In genomic region chr16:67271446-67271845, GRCh38 we compare ENCODE assay signal across 25 cellular contexts. TPM values are rescaled to one million over a fixed set of nuclear protein-coding genes. Genes with fewer than 3 reads are reported as not detected.
DNase-seq lines count a peak whose midpoint lies in the region; ATAC-seq, FAIRE-seq and TF ChIP-seq lines count a peak whose summit lies in the region.
"Had no signal": no experiment of that assay in that cellular context is flagged by ENCODE, and none has a peak within 500 bp of the region (broad histone marks: within the 10 kb centered on the region; RNA-seq: fewer than 3 reads in every experiment).

No MANE protein-coding gene starts in this region.

- H3K4me1 Mint-ChIP-seq in naive thymus-derived CD4-positive, alpha-beta T cell: peaks cover 2 to 7% (median 4%) of the 10 kb centered on the region in 7 donors

- H3K4me3 ChIP-seq in HepG2 (replicated peaks in 1 of 3; ENCODE audit: insufficient read depth in 1 of 3, low read depth in 2 of 3, low read length in 3 of 3): no peak overlapping the region
- no peak overlapping the region for H3K4me3 ChIP-seq in right lobe of liver
- no peak overlapping the region for H3K4me3 ChIP-seq in RWPE2 (ENCODE audit: severe bottlenecking)
- H3K4me3 ChIP-seq in mucosa of descending colon: no peak overlapping the region
- H3K4me3 ChIP-seq in spleen: no peak overlapping the region
- no peak overlapping the region for H3K4me3 ChIP-seq in naive thymus-derived CD4-positive, alpha-beta T cell (ENCODE audit: low read length)
- H3K4me3 ChIP-seq: BLaER1, GM12878, HAP-1 had no signal

- DNase-seq in HepG2 (ENCODE audit: low spot score) (no peak), right lobe of liver (no peak), RWPE2 (ENCODE audit: low spot score) (peak; percentile 34), mucosa of descending colon (peak in 2 of 3 donors; percentile 18 to 26), spleen (peak; percentile 52), GDM1 (lab: John Stamatoyannopoulos, UW) (no peak)
- DNase-seq in naive thymus-derived CD4-positive, alpha-beta T cell: no peak
- DNase-seq: CD4-positive, alpha-beta T cell; DMS53; GOT3; HFFc6; Kasumi-1; NCI-H1092 treated with DMSO at 0.1 percent for 48 hours; NCI-H1436 treated with DMSO at 0.1 percent for 48 hours; NCI-H187 treated with DMSO at 0.1 percent for 48 hours; NCI-H524; NCI-H748 treated with DMSO at 0.1 percent for 48 hours; SHP77 treated with DMSO at 0.1 percent for 48 hours had no signal

- TF ChIP-seq CTCF in HepG2 (CRISPR knock-in tag; IDR thresholded peaks at IDR 0.05) (no peak), right lobe of liver (IDR thresholded peaks at IDR 0.05) (no peak), RWPE2 (IDR thresholded peaks at IDR 0.05; ENCODE audit: poor library complexity, severe bottlenecking) (no peak), mucosa of descending colon (IDR thresholded peaks at IDR 0.05) (no peak), spleen (IDR thresholded peaks at IDR 0.05 in 8 of 11, conservative IDR thresholded peaks at IDR 0.05 in 3 of 11) (no peak)

- H3K27ac Mint-ChIP-seq in naive thymus-derived CD4-positive, alpha-beta T cell: no peak overlapping the region
- H3K27ac Mint-ChIP-seq: CD4-positive, alpha-beta T cell; HFFc6 had no signal

- H3K36me3 Mint-ChIP-seq in naive thymus-derived CD4-positive, alpha-beta T cell: peaks cover 0 to 6% (median 4%) of the 10 kb centered on the region in 5 donors

- H3K27me3 ChIP-seq in HepG2 (ENCODE audit: control insufficient read depth in 1 of 2, insufficient read depth in 2 of 2, low read length in 2 of 2) (peaks cover 0 to 2% of the 10 kb centered on the region in 2 experiments; a peak in 1 of 5 replicates), right lobe of liver (no peaks in the 10 kb centered on the region), RWPE2 (ENCODE audit: insufficient read depth, poor library complexity, severe bottlenecking) (no peaks in the 10 kb centered on the region), spleen (replicated peaks in 1 of 7) (no peaks in the 10 kb centered on the region)
- no peaks in the 10 kb centered on the region for H3K27me3 ChIP-seq in naive thymus-derived CD4-positive, alpha-beta T cell (ENCODE audit: control insufficient read depth in 2 of 2, insufficient read depth in 2 of 2, low read length in 2 of 2)
- H3K27me3 ChIP-seq: BLaER1 had no signal

- no peaks in the 10 kb centered on the region for H3K79me2 ChIP-seq in HepG2 (ENCODE audit: insufficient read depth, low read length)

- H3K36me3 ChIP-seq in HepG2 (replicated peaks in 1 of 2; ENCODE audit: control insufficient read depth in 1 of 2, insufficient read depth in 2 of 2, low read length in 2 of 2) (peaks cover 1 to 6% of the 10 kb centered on the region in 2 experiments; a peak in 2 of 5 replicates), right lobe of liver (no peaks in the 10 kb centered on the region), RWPE2 (ENCODE audit: low read depth) (peaks cover 18% of the 10 kb centered on the region), mucosa of descending colon (ENCODE audit: low read depth) (no peaks in the 10 kb centered on the region), spleen (peaks cover 0 to 34% (median 0%) of the 10 kb centered on the region in 6 donors)
- peaks cover 0 to 2% (median 0%) of the 10 kb centered on the region in 3 experiments for H3K36me3 ChIP-seq in naive thymus-derived CD4-positive, alpha-beta T cell (ENCODE audit: control insufficient read depth in 2 of 3, insufficient read depth in 3 of 3, low read length in 3 of 3)

- 67% methylated on average over 4 of the region's 4 CpGs for WGBS in HepG2 (ENCODE audit: low lambda C conversion rate)
- WGBS in right lobe of liver (ENCODE audit: insufficient coverage, low coverage, low lambda C conversion rate, missing lambda C conversion rate): no CpG with 5 or more reads among the region's 4 CpGs
- WGBS in spleen, 5 donors: 90 to 98% (median 94%) methylated on average over 4 of the region's 4 CpGs

- no peak overlapping the region for H2AFZ ChIP-seq in HepG2 (ENCODE audit: low read length)

- no peaks in the 10 kb centered on the region for H3K4me1 ChIP-seq in HepG2 (ENCODE audit: insufficient read depth, low read length)
- no peaks in the 10 kb centered on the region for H3K4me1 ChIP-seq in right lobe of liver
- H3K4me1 ChIP-seq in RWPE2 (ENCODE audit: insufficient read depth, poor library complexity, severe bottlenecking): peaks cover 2% of the 10 kb centered on the region
- H3K4me1 ChIP-seq in mucosa of descending colon (ENCODE audit: low read depth): no peaks in the 10 kb centered on the region
- peaks cover 0 to 21% (median 5%) of the 10 kb centered on the region in 6 donors for H3K4me1 ChIP-seq in spleen
- no peaks in the 10 kb centered on the region for H3K4me1 ChIP-seq in naive thymus-derived CD4-positive, alpha-beta T cell (ENCODE audit: control insufficient read depth in 2 of 2, insufficient read depth in 2 of 2, low read length in 2 of 2)
- H3K4me1 ChIP-seq: BLaER1, HAP-1 had no signal

- no peak overlapping the region for H3K9ac ChIP-seq in HepG2 (ENCODE audit: insufficient read depth, low read depth, low read length)
- H3K9ac ChIP-seq: BLaER1 had no signal

- BruUV-seq in HepG2 (replicated peaks; lab: Mats Ljungman, UMichigan): no TSS peak

- no peak for TF ChIP-seq EP300 in HepG2 (IDR thresholded peaks at IDR 0.05; ENCODE audit: low read depth in 2 of 2, low read length in 2 of 2)
- TF ChIP-seq EP300 in HepG2 (CRISPR knock-in tag; IDR thresholded peaks at IDR 0.05; ENCODE audit: borderline replicate concordance): no peak

- H3K9me3 ChIP-seq in HepG2 (ENCODE audit: low read length): no peaks in the 10 kb centered on the region
- no peaks in the 10 kb centered on the region for H3K9me3 ChIP-seq in right lobe of liver
- H3K9me3 ChIP-seq in RWPE2 (ENCODE audit: severe bottlenecking): no peaks in the 10 kb centered on the region
- H3K9me3 ChIP-seq in mucosa of descending colon: no peaks in the 10 kb centered on the region
- no peaks in the 10 kb centered on the region for H3K9me3 ChIP-seq in spleen
- no peaks in the 10 kb centered on the region for H3K9me3 ChIP-seq in naive thymus-derived CD4-positive, alpha-beta T cell (ENCODE audit: control insufficient read depth in 2 of 3, low read length in 3 of 3)
- H3K9me3 ChIP-seq: BLaER1, HAP-1 had no signal

- no peak for FAIRE-seq in HepG2 (lab: Jason Lieb, UNC)
- FAIRE-seq: GM12878 had no signal

- TF ChIP-seq POLR2A in HepG2 (IDR thresholded peaks at IDR 0.05; ENCODE audit: insufficient read depth in 1 of 2, low read depth in 2 of 2, low read length in 2 of 2) (no peak), right lobe of liver (IDR thresholded peaks at IDR 0.05) (no peak), spleen (IDR thresholded peaks at IDR 0.05) (no peak)

- intact Hi-C loops in HepG2 (cut with micrococcal nuclease; ENCODE audit: unreplicated experiment): no loop called here
- intact Hi-C loops in right lobe of liver (cut with DNase I): no loop called here
- intact Hi-C loops in mucosa of descending colon (cut with DNase I, micrococcal nuclease): no loop called here
- intact Hi-C loops in spleen (cut with DNase I; ENCODE audit: low total_unique reads): no loop called here
- intact Hi-C loops in naive thymus-derived CD4-positive, alpha-beta T cell (cut with micrococcal nuclease): loop anchor here in 1 of 2 donors (10.0 kb wide), 1 partner anchor 193 kb away; no protein-coding TSS in a partner anchor

- H3K27ac ChIP-seq in HepG2 (ENCODE audit: extremely low read length, insufficient read depth, low read length): no peak overlapping the region
- no peak overlapping the region for H3K27ac ChIP-seq in right lobe of liver
- no peak overlapping the region for H3K27ac ChIP-seq in RWPE2 (ENCODE audit: poor library complexity, severe bottlenecking)
- peak overlapping the region in 1 of 8 donors; percentile 27 for H3K27ac ChIP-seq in spleen
- H3K27ac ChIP-seq in naive thymus-derived CD4-positive, alpha-beta T cell (ENCODE audit: low read depth, low read length): no peak overlapping the region
- H3K27ac ChIP-seq: BLaER1, HL-60 had no signal

- H4K20me1 ChIP-seq in HepG2 (ENCODE audit: insufficient read depth, low read length): no peaks in the 10 kb centered on the region; the same call in 1 of the 2 replicates
- H4K20me1 ChIP-seq: BLaER1 had no signal

- ATAC-seq in HepG2 (peak; percentile 26), right lobe of liver (no peak), RWPE2 (ENCODE audit: low read depth) (peak; percentile 22; the same call in 2 of the 3 replicates), mucosa of descending colon (no peak), GM19035 (IDR thresholded peaks at IDR 0.05; ENCODE audit: unreplicated experiment) (no peak)
- no peak for ATAC-seq in naive thymus-derived CD4-positive, alpha-beta T cell
- ATAC-seq: GM12878 had no signal

- CTCF ChIA-PET in HepG2 (lab: Yijun Ruan, JAX; ENCODE audit: low intra/inter-chr PET ratio, low total read pairs): no interaction called here
- CTCF ChIA-PET in naive thymus-derived CD4-positive, alpha-beta T cell (lab: Charles Lee): no interaction called here

- H3K4me2 ChIP-seq in HepG2 (ENCODE audit: low read depth, low read length): no peak overlapping the region
- H3K4me2 ChIP-seq: BLaER1 had no signal

- no peak overlapping the region for H3K4me3 Mint-ChIP-seq in naive thymus-derived CD4-positive, alpha-beta T cell
- H3K4me3 Mint-ChIP-seq: CD4-positive, alpha-beta T cell; HFFc6 had no signal

- H3K27me3 Mint-ChIP-seq in naive thymus-derived CD4-positive, alpha-beta T cell: peaks cover 0 to 5% (median 0%) of the 10 kb centered on the region in 5 donors
- H3K27me3 Mint-ChIP-seq: CD4-positive, alpha-beta T cell had no signal

- no peak for TF ChIP-seq RAD21 in HepG2 (CRISPR knock-in tag; IDR thresholded peaks at IDR 0.05)

- in situ Hi-C loops in HepG2 (cut with HindIII; ENCODE audit: extremely low pct_ligation_motif_present, low pct_unique_long_range_greater_than_20kb): no loop called here

- no peaks in the 10 kb centered on the region for H3K9me3 Mint-ChIP-seq in naive thymus-derived CD4-positive, alpha-beta T cell
- H3K9me3 Mint-ChIP-seq: CD4-positive, alpha-beta T cell; HFFc6 had no signal

- POLR2A ChIA-PET in HepG2 (lab: Yijun Ruan, JAX): interaction anchor here (1.0 to 2.6 kb wide), 3 partner anchors 11 to 61 kb away, joined by 3 to 13 read pairs (median 3); partner anchors contain the start of genes FHOD1 and SLC9A5
- POLR2A ChIA-PET in naive thymus-derived CD4-positive, alpha-beta T cell (lab: Charles Lee): no interaction called here

RNA-seq across cellular contexts. Expression of gene PLEKHG4, which starts 7.9 kb away (rescaled TPM):
- total RNA-seq in HepG2 (2016; rRNA removed; fragmentation: Illumina TruSeq; extraction: Trizol): 9.0 and 13.6 TPM in 2 replicates
- 1.0 and 1.9 TPM in 2 replicates for total RNA-seq in HepG2 (2016; cell fraction: cytosol; rRNA removed; fragmentation: Illumina TruSeq; extraction: Trizol; ENCODE audit: low read depth)
- 8.8 and 11.1 TPM in 2 replicates for total RNA-seq in HepG2 (2016; cell fraction: insoluble cytoplasmic fraction; rRNA removed; fragmentation: Illumina TruSeq; extraction: Trizol)
- 2.5 and 2.8 TPM in 2 replicates for total RNA-seq in HepG2 (2016; cell fraction: membrane; rRNA removed; fragmentation: Illumina TruSeq; extraction: Trizol)
- total RNA-seq in HepG2 (2016; cell fraction: nucleus; rRNA removed; fragmentation: Illumina TruSeq; extraction: Trizol): 13.6 and 15.4 TPM in 2 replicates
- 7.1 and 13.6 TPM in 2 replicates for polyA plus RNA-seq in HepG2 (2011; rRNA removed)
- polyA plus RNA-seq in HepG2 (2011; cell fraction: cytosol; rRNA removed): 3.8 and 5.1 TPM in 2 replicates
- polyA plus RNA-seq in HepG2 (2011; cell fraction: nucleus; rRNA removed): 65.5 and 71.7 TPM in 2 replicates
- 4.8 and 7.4 TPM in 2 replicates for polyA plus RNA-seq in HepG2 (2012)
- 0.52 and 0.53 TPM in 2 replicates for polyA plus RNA-seq in HepG2 (2016; cell fraction: cytosol; fragmentation: Illumina TruSeq; extraction: Trizol; ENCODE audit: low read depth)
- 5.8 and 6.5 TPM in 2 replicates for polyA plus RNA-seq in HepG2 (2016; cell fraction: insoluble cytoplasmic fraction; fragmentation: Illumina TruSeq; extraction: Trizol; ENCODE audit: low read depth)
- 1.3 TPM in 2 replicates for polyA plus RNA-seq in HepG2 (2016; cell fraction: membrane; fragmentation: Illumina TruSeq; extraction: Trizol; ENCODE audit: low read depth)
- 33.1 and 40.1 TPM in 2 replicates for polyA plus RNA-seq in HepG2 (2016; cell fraction: nucleus; fragmentation: Illumina TruSeq; extraction: Trizol; ENCODE audit: insufficient read depth, low read depth)
- polyA minus RNA-seq in HepG2 (2011; rRNA and poly(A)+ RNA removed; ENCODE audit: low replicate concordance): 17.3 and 27.5 TPM in 2 replicates
- polyA minus RNA-seq in HepG2 (2011; cell fraction: cytosol; rRNA and poly(A)+ RNA removed): 3.0 and 10.6 TPM in 2 replicates
- 8.5 and 10.2 TPM in 2 replicates for polyA minus RNA-seq in HepG2 (2011; cell fraction: nucleus; rRNA and poly(A)+ RNA removed)
- under 1 TPM; 0.09 to 0.53 (median 0.20) TPM for total RNA-seq in right lobe of liver
- total RNA-seq in mucosa of descending colon: 10 to 100 TPM in 2 of 3 donors, 1 to 10 TPM in 1; 8.0 to 15.4 (median 10.5) TPM
- 10 to 100 TPM in 6 of 7 donors, 1 to 10 TPM in 1; 9.6 to 27.9 (median 15.2) TPM for total RNA-seq in spleen
- 10 to 100 TPM in 2 of 3 donors, 1 to 10 TPM in 1; 5.1 to 12.7 (median 11.3) TPM for polyA plus RNA-seq in spleen
- total RNA-seq in naive thymus-derived CD4-positive, alpha-beta T cell: 10 to 100 TPM; 18.9 to 32.3 (median 26.1) TPM
- polyA plus RNA-seq in naive thymus-derived CD4-positive, alpha-beta T cell: 1 to 10 TPM; 6.2 to 9.1 TPM
- total RNA-seq: A172 had no signal

RNA-seq across cellular contexts. Expression of gene SLC9A5, which starts 22.7 kb away (rescaled TPM):
- total RNA-seq in HepG2 (2016; rRNA removed; fragmentation: Illumina TruSeq; extraction: Trizol) (0.15 and 0.58 TPM in 2 replicates), right lobe of liver (under 1 TPM; 0.06 to 0.53 (median 0.15) TPM), mucosa of descending colon (1 to 10 TPM; 1.7 to 2.6 (median 1.9) TPM), spleen (10 to 100 TPM in 5 of 7 donors, 1 to 10 TPM in 2; 8.1 to 26.8 (median 13.5) TPM)
- total RNA-seq in HepG2 (2016; cell fraction: cytosol; rRNA removed; fragmentation: Illumina TruSeq; extraction: Trizol; ENCODE audit: low read depth): 0.26 and 0.71 TPM in 2 replicates
- total RNA-seq in HepG2 (2016; cell fraction: insoluble cytoplasmic fraction; rRNA removed; fragmentation: Illumina TruSeq; extraction: Trizol): 0.13 and 0.69 TPM in 2 replicates
- 0.21 and 0.46 TPM in 2 replicates for total RNA-seq in HepG2 (2016; cell fraction: membrane; rRNA removed; fragmentation: Illumina TruSeq; extraction: Trizol)
- 0.81 and 1.1 TPM in 2 replicates for total RNA-seq in HepG2 (2016; cell fraction: nucleus; rRNA removed; fragmentation: Illumina TruSeq; extraction: Trizol)
- polyA plus RNA-seq in HepG2 (2011; rRNA removed) (1.4 and 1.5 TPM in 2 replicates), spleen (10 to 100 TPM in 2 of 3 donors, 1 to 10 TPM in 1; 6.0 to 34.1 (median 33.6) TPM)
- polyA plus RNA-seq in HepG2 (2011; cell fraction: cytosol; rRNA removed): 0.54 and 0.66 TPM in 2 replicates
- polyA plus RNA-seq in HepG2 (2011; cell fraction: nucleus; rRNA removed): 11.5 and 16.1 TPM in 2 replicates
- 0.86 and 0.88 TPM in 2 replicates for polyA plus RNA-seq in HepG2 (2012)
- polyA plus RNA-seq in HepG2 (2016; cell fraction: cytosol; fragmentation: Illumina TruSeq; extraction: Trizol; ENCODE audit: low read depth): 0.06 and 0.33 TPM in 2 replicates
- 0.11 and 0.30 TPM in 2 replicates for polyA plus RNA-seq in HepG2 (2016; cell fraction: insoluble cytoplasmic fraction; fragmentation: Illumina TruSeq; extraction: Trizol; ENCODE audit: low read depth)
- 0.14 and 0.19 TPM in 2 replicates for polyA plus RNA-seq in HepG2 (2016; cell fraction: membrane; fragmentation: Illumina TruSeq; extraction: Trizol; ENCODE audit: low read depth)
- 1.8 and 2.8 TPM in 2 replicates for polyA plus RNA-seq in HepG2 (2016; cell fraction: nucleus; fragmentation: Illumina TruSeq; extraction: Trizol; ENCODE audit: insufficient read depth, low read depth)
- polyA minus RNA-seq in HepG2 (2011; rRNA and poly(A)+ RNA removed; ENCODE audit: low replicate concordance): 0.80 and 1.8 TPM in 2 replicates
- polyA minus RNA-seq in HepG2 (2011; cell fraction: cytosol; rRNA and poly(A)+ RNA removed): 0.20 TPM in 1 of 2 replicates, not detected in the other
- 1.7 and 2.5 TPM in 2 replicates for polyA minus RNA-seq in HepG2 (2011; cell fraction: nucleus; rRNA and poly(A)+ RNA removed)
- total RNA-seq in naive thymus-derived CD4-positive, alpha-beta T cell: 1 to 10 TPM; 1.7 to 3.7 (median 2.2) TPM
- polyA plus RNA-seq in naive thymus-derived CD4-positive, alpha-beta T cell: under 1 TPM; 0.11 to 0.18 TPM

RNA-seq across cellular contexts. Expression of gene FHOD1, which starts 24.2 kb away (rescaled TPM):
- 10.9 and 20.8 TPM in 2 replicates for total RNA-seq in HepG2 (2016; rRNA removed; fragmentation: Illumina TruSeq; extraction: Trizol)
- 5.1 and 5.8 TPM in 2 replicates for total RNA-seq in HepG2 (2016; cell fraction: cytosol; rRNA removed; fragmentation: Illumina TruSeq; extraction: Trizol; ENCODE audit: low read depth)
- 8.4 and 24.4 TPM in 2 replicates for total RNA-seq in HepG2 (2016; cell fraction: insoluble cytoplasmic fraction; rRNA removed; fragmentation: Illumina TruSeq; extraction: Trizol)
- total RNA-seq in HepG2 (2016; cell fraction: membrane; rRNA removed; fragmentation: Illumina TruSeq; extraction: Trizol): 8.8 and 9.7 TPM in 2 replicates
- 34.0 and 35.5 TPM in 2 replicates for total RNA-seq in HepG2 (2016; cell fraction: nucleus; rRNA removed; fragmentation: Illumina TruSeq; extraction: Trizol)
- polyA plus RNA-seq in HepG2 (2011; rRNA removed): 15.0 and 20.0 TPM in 2 replicates
- 3.6 and 6.2 TPM in 2 replicates for polyA plus RNA-seq in HepG2 (2011; cell fraction: cytosol; rRNA removed)
- polyA plus RNA-seq in HepG2 (2011; cell fraction: nucleus; rRNA removed): 111 and 166 TPM in 2 replicates
- polyA plus RNA-seq in HepG2 (2012): 18.8 and 19.0 TPM in 2 replicates
- 3.2 and 3.7 TPM in 2 replicates for polyA plus RNA-seq in HepG2 (2016; cell fraction: cytosol; fragmentation: Illumina TruSeq; extraction: Trizol; ENCODE audit: low read depth)
- 8.1 and 13.0 TPM in 2 replicates for polyA plus RNA-seq in HepG2 (2016; cell fraction: insoluble cytoplasmic fraction; fragmentation: Illumina TruSeq; extraction: Trizol; ENCODE audit: low read depth)
- 6.7 and 6.9 TPM in 2 replicates for polyA plus RNA-seq in HepG2 (2016; cell fraction: membrane; fragmentation: Illumina TruSeq; extraction: Trizol; ENCODE audit: low read depth)
- 97.6 and 114 TPM in 2 replicates for polyA plus RNA-seq in HepG2 (2016; cell fraction: nucleus; fragmentation: Illumina TruSeq; extraction: Trizol; ENCODE audit: insufficient read depth, low read depth)
- polyA minus RNA-seq in HepG2 (2011; rRNA and poly(A)+ RNA removed; ENCODE audit: low replicate concordance): 13.4 and 16.3 TPM in 2 replicates
- 7.6 and 12.0 TPM in 2 replicates for polyA minus RNA-seq in HepG2 (2011; cell fraction: cytosol; rRNA and poly(A)+ RNA removed)
- 15.7 and 16.7 TPM in 2 replicates for polyA minus RNA-seq in HepG2 (2011; cell fraction: nucleus; rRNA and poly(A)+ RNA removed)
- 1 to 10 TPM; 2.3 to 9.6 (median 3.5) TPM for total RNA-seq in right lobe of liver
- 10 to 100 TPM; 30.7 to 36.5 (median 34.1) TPM for total RNA-seq in mucosa of descending colon
- 100 to 1,000 TPM in 6 of 7 donors, 10 to 100 TPM in 1; 97.3 to 304 (median 145) TPM for total RNA-seq in spleen
- polyA plus RNA-seq in spleen: 100 to 1,000 TPM in 2 of 3 donors, 10 to 100 TPM in 1; 45.6 to 193 (median 149) TPM
- 10 to 100 TPM; 23.7 to 81.7 (median 35.1) TPM for total RNA-seq in naive thymus-derived CD4-positive, alpha-beta T cell
- 1 to 10 TPM; 3.6 to 3.7 TPM for polyA plus RNA-seq in naive thymus-derived CD4-positive, alpha-beta T cell

RNA-seq across cellular contexts. Expression of gene TMEM208, which starts 44.5 kb away (rescaled TPM):
- total RNA-seq in HepG2 (2016; rRNA removed; fragmentation: Illumina TruSeq; extraction: Trizol): 50.6 and 72.9 TPM in 2 replicates
- 46.7 and 49.0 TPM in 2 replicates for total RNA-seq in HepG2 (2016; cell fraction: cytosol; rRNA removed; fragmentation: Illumina TruSeq; extraction: Trizol; ENCODE audit: low read depth)
- 52.7 and 71.2 TPM in 2 replicates for total RNA-seq in HepG2 (2016; cell fraction: insoluble cytoplasmic fraction; rRNA removed; fragmentation: Illumina TruSeq; extraction: Trizol)
- 48.8 and 62.4 TPM in 2 replicates for total RNA-seq in HepG2 (2016; cell fraction: membrane; rRNA removed; fragmentation: Illumina TruSeq; extraction: Trizol)
- total RNA-seq in HepG2 (2016; cell fraction: nucleus; rRNA removed; fragmentation: Illumina TruSeq; extraction: Trizol): 57.5 and 64.0 TPM in 2 replicates
- polyA plus RNA-seq in HepG2 (2011; rRNA removed): 58.8 and 66.9 TPM in 2 replicates
- 86.4 and 95.7 TPM in 2 replicates for polyA plus RNA-seq in HepG2 (2011; cell fraction: cytosol; rRNA removed)
- 60.0 and 64.8 TPM in 2 replicates for polyA plus RNA-seq in HepG2 (2011; cell fraction: nucleus; rRNA removed)
- polyA plus RNA-seq in HepG2 (2012): 38.6 and 40.1 TPM in 2 replicates
- 47.9 and 51.3 TPM in 2 replicates for polyA plus RNA-seq in HepG2 (2016; cell fraction: cytosol; fragmentation: Illumina TruSeq; extraction: Trizol; ENCODE audit: low read depth)
- polyA plus RNA-seq in HepG2 (2016; cell fraction: insoluble cytoplasmic fraction; fragmentation: Illumina TruSeq; extraction: Trizol; ENCODE audit: low read depth): 53.9 and 64.3 TPM in 2 replicates
- polyA plus RNA-seq in HepG2 (2016; cell fraction: membrane; fragmentation: Illumina TruSeq; extraction: Trizol; ENCODE audit: low read depth): 49.5 and 59.3 TPM in 2 replicates
- polyA plus RNA-seq in HepG2 (2016; cell fraction: nucleus; fragmentation: Illumina TruSeq; extraction: Trizol; ENCODE audit: insufficient read depth, low read depth): 92.5 and 95.8 TPM in 2 replicates
- polyA minus RNA-seq in HepG2 (2011; rRNA and poly(A)+ RNA removed; ENCODE audit: low replicate concordance): 76.4 and 93.1 TPM in 2 replicates
- polyA minus RNA-seq in HepG2 (2011; cell fraction: cytosol; rRNA and poly(A)+ RNA removed): 16.8 and 20.6 TPM in 2 replicates
- 58.8 and 60.5 TPM in 2 replicates for polyA minus RNA-seq in HepG2 (2011; cell fraction: nucleus; rRNA and poly(A)+ RNA removed)
- total RNA-seq in right lobe of liver: 10 to 100 TPM; 32.6 to 58.7 (median 40.5) TPM
- total RNA-seq in mucosa of descending colon: 10 to 100 TPM; 30.8 to 39.6 (median 36.1) TPM
- total RNA-seq in spleen: 10 to 100 TPM; 28.1 to 39.0 (median 29.3) TPM
- polyA plus RNA-seq in spleen: 10 to 100 TPM; 54.5 to 68.7 (median 65.9) TPM
- 10 to 100 TPM; 27.6 to 44.8 (median 32.7) TPM for total RNA-seq in naive thymus-derived CD4-positive, alpha-beta T cell
- polyA plus RNA-seq in naive thymus-derived CD4-positive, alpha-beta T cell: 10 to 100 TPM; 79.7 to 88.3 TPM

RNA-seq across cellular contexts. Expression of gene KCTD19, which starts 55.1 kb away (rescaled TPM):
- total RNA-seq in HepG2 (2016; rRNA removed; fragmentation: Illumina TruSeq; extraction: Trizol): not detected in 2 replicates
- 0.10 TPM in 1 of 2 replicates, not detected in the other for total RNA-seq in HepG2 (2016; cell fraction: cytosol; rRNA removed; fragmentation: Illumina TruSeq; extraction: Trizol; ENCODE audit: low read depth)
- total RNA-seq in HepG2 (2016; cell fraction: insoluble cytoplasmic fraction; rRNA removed; fragmentation: Illumina TruSeq; extraction: Trizol): not detected in 2 replicates
- total RNA-seq in HepG2 (2016; cell fraction: membrane; rRNA removed; fragmentation: Illumina TruSeq; extraction: Trizol): 0.21 TPM in 1 of 2 replicates, not detected in the other
- total RNA-seq in HepG2 (2016; cell fraction: nucleus; rRNA removed; fragmentation: Illumina TruSeq; extraction: Trizol): not detected in 2 replicates
- polyA plus RNA-seq in HepG2 (2011; rRNA removed): 0.16 TPM in 1 of 2 replicates, not detected in the other
- not detected in 2 replicates for polyA plus RNA-seq in HepG2 (2011; cell fraction: cytosol; rRNA removed)
- polyA plus RNA-seq in HepG2 (2011; cell fraction: nucleus; rRNA removed): 0.13 and 0.21 TPM in 2 replicates
- polyA plus RNA-seq in HepG2 (2012): 0.04 and 0.20 TPM in 2 replicates
- polyA plus RNA-seq in HepG2 (2016; cell fraction: cytosol; fragmentation: Illumina TruSeq; extraction: Trizol; ENCODE audit: low read depth): not detected in 2 replicates
- not detected in 2 replicates for polyA plus RNA-seq in HepG2 (2016; cell fraction: insoluble cytoplasmic fraction; fragmentation: Illumina TruSeq; extraction: Trizol; ENCODE audit: low read depth)
- not detected in 2 replicates for polyA plus RNA-seq in HepG2 (2016; cell fraction: membrane; fragmentation: Illumina TruSeq; extraction: Trizol; ENCODE audit: low read depth)
- not detected in 2 replicates for polyA plus RNA-seq in HepG2 (2016; cell fraction: nucleus; fragmentation: Illumina TruSeq; extraction: Trizol; ENCODE audit: insufficient read depth, low read depth)
- 0.72 TPM in 1 of 2 replicates, not detected in the other for polyA minus RNA-seq in HepG2 (2011; rRNA and poly(A)+ RNA removed; ENCODE audit: low replicate concordance)
- not detected in 2 replicates for polyA minus RNA-seq in HepG2 (2011; cell fraction: cytosol; rRNA and poly(A)+ RNA removed)
- 0.12 and 0.13 TPM in 2 replicates for polyA minus RNA-seq in HepG2 (2011; cell fraction: nucleus; rRNA and poly(A)+ RNA removed)
- not detected for total RNA-seq in right lobe of liver
- total RNA-seq in mucosa of descending colon: under 1 TPM in 1 of 3 donors, not detected in 2; 0.05 TPM
- total RNA-seq in spleen: under 1 TPM in 5 of 7 donors, not detected in 2; 0.17 to 0.73 (median 0.47) TPM
- polyA plus RNA-seq in spleen: under 1 TPM; 0.16 to 0.36 (median 0.22) TPM
- total RNA-seq in naive thymus-derived CD4-positive, alpha-beta T cell: under 1 TPM in 2 of 5 experiments, not detected in 3; 0.05 to 0.39 TPM
- polyA plus RNA-seq in naive thymus-derived CD4-positive, alpha-beta T cell: not detected
- total RNA-seq: A172; CD4-positive, alpha-beta T cell; HFFc6; RPMI7951 had no signal

Comparison
In these comparisons a context has a peak if more than half of its experiments do, and no peak if none do; other contexts are left out.
1. ATAC-seq: peak in HepG2 (single experiment) and RWPE2 (single experiment); none in right lobe of liver (0 of 4), mucosa of descending colon (single experiment), naive thymus-derived CD4-positive, alpha-beta T cell (single experiment) and GM19035 (single experiment).
2. DNase-seq: peak in RWPE2 (single experiment), mucosa of descending colon (2 of 3) and spleen (single experiment); none in HepG2 (single experiment), right lobe of liver (0 of 3), GDM1 (single experiment) and naive thymus-derived CD4-positive, alpha-beta T cell (0 of 9).